Comparison of ENCODE assay signal across 19 cellular contexts in genomic region chr10:71911296-71911954, GRCh38. TPM values are rescaled to one million over a fixed set of nuclear protein-coding genes. Genes with fewer than 3 reads are reported as not detected.
A peak's percentile ranks its signal among the peaks of the same experiment; 100 is the strongest.
DNase-seq lines count a peak whose midpoint lies in the region; ATAC-seq and TF ChIP-seq lines count a peak whose summit lies in the region.
"Had no signal": no experiment of that assay in that cellular context is flagged by ENCODE, and none has a peak within 500 bp of the region (broad histone marks: within the 10 kb centered on the region; RNA-seq: fewer than 3 reads in every experiment).

No MANE protein-coding gene starts in this region.

- H3K4me3 Mint-ChIP-seq in activated T-cell treated with anti-CD3 and anti-CD28 coated beads, Interleukin-2, amount 50 U/mL, for 72 hours: no peak overlapping the region
- H3K4me3 Mint-ChIP-seq: naive thymus-derived CD4-positive, alpha-beta T cell; stimulated activated memory B cell treated with anti-CD40 and anti-IgM and Interleukin-4, amounts not matched to agents 10 μg/mL and 1 μg/mL and 100 μg/mL, for 72 hours had no signal

- ATAC-seq in mucosa of descending colon: peak; percentile 28
- no peak for ATAC-seq in GM21390 (IDR thresholded peaks at IDR 0.05; ENCODE audit: unreplicated experiment)
- ATAC-seq in GM21528 (IDR thresholded peaks at IDR 0.05; ENCODE audit: low FRiP score, unreplicated experiment): no peak
- no peak for ATAC-seq in activated T-cell treated with anti-CD3 and anti-CD28 coated beads, Interleukin-2, amount 50 U/mL, for 72 hours (replicated peaks in 1 of 2)
- ATAC-seq: left lobe of liver; naive thymus-derived CD4-positive, alpha-beta T cell; stimulated activated memory B cell treated with anti-CD40 and anti-IgM and Interleukin-4, amounts not matched to agents 10 μg/mL and 1 μg/mL and 100 μg/mL, for 72 hours had no signal

- H3K4me3 ChIP-seq in mucosa of descending colon: no peak overlapping the region
- H3K4me3 ChIP-seq: cardiac muscle cell, prostate gland, spleen had no signal

- TF ChIP-seq CTCF in mucosa of descending colon (IDR thresholded peaks at IDR 0.05): no peak

- H3K9me3 ChIP-seq in mucosa of descending colon: peaks cover under 1% of the 10 kb centered on the region
- H3K9me3 ChIP-seq: prostate gland had no signal

- DNase-seq in EH (ENCODE audit: low read depth): peak; percentile 55
- peak; percentile 53 for DNase-seq in MV-4-11 (lab: John Stamatoyannopoulos, UW)
- peak; percentile 30 for DNase-seq in fibroblast of peridontal ligament (ENCODE audit: extremely low read depth)
- DNase-seq in mucosa of descending colon: no peak
- DNase-seq in cortex of kidney (lab: John Stamatoyannopoulos, UW): no peak
- DNase-seq in activated T-cell treated with anti-CD3 and anti-CD28 coated beads, Interleukin-2, amount 50 U/mL, for 72 hours: no peak
- DNase-seq: activated CD4-positive, alpha-beta T cell treated with anti-CD3 and anti-CD28 coated beads for 1 hour; effector CD8-positive, alpha-beta T cell; naive thymus-derived CD4-positive, alpha-beta T cell; NCI-H146; NCI-H446; SIG-M5; spleen had no signal

- H3K27me3 Mint-ChIP-seq in activated T-cell treated with anti-CD3 and anti-CD28 coated beads, Interleukin-2, amount 50 U/mL, for 72 hours (ENCODE audit: low read depth): no peaks in the 10 kb centered on the region
- H3K27me3 Mint-ChIP-seq: stimulated activated memory B cell treated with anti-CD40 and anti-IgM and Interleukin-4, amounts not matched to agents 10 μg/mL and 1 μg/mL and 100 μg/mL, for 72 hours had no signal

- intact Hi-C loops in mucosa of descending colon (cut with DNase I, micrococcal nuclease): no loop called here

- H3K4me1 Mint-ChIP-seq in activated T-cell treated with anti-CD3 and anti-CD28 coated beads, Interleukin-2, amount 50 U/mL, for 72 hours (ENCODE audit: low read depth): no peaks in the 10 kb centered on the region

- no peaks in the 10 kb centered on the region for H3K36me3 Mint-ChIP-seq in activated T-cell treated with anti-CD3 and anti-CD28 coated beads, Interleukin-2, amount 50 U/mL, for 72 hours (ENCODE audit: insufficient read depth in 2 of 2)

- no peaks in the 10 kb centered on the region for H3K9me3 Mint-ChIP-seq in activated T-cell treated with anti-CD3 and anti-CD28 coated beads, Interleukin-2, amount 50 U/mL, for 72 hours

- no peaks in the 10 kb centered on the region for H3K36me3 ChIP-seq in mucosa of descending colon (ENCODE audit: low read depth)
- H3K36me3 ChIP-seq: cardiac muscle cell, prostate gland, spleen had no signal

- no peak overlapping the region for H3K27ac Mint-ChIP-seq in activated T-cell treated with anti-CD3 and anti-CD28 coated beads, Interleukin-2, amount 50 U/mL, for 72 hours
- H3K27ac Mint-ChIP-seq: naive thymus-derived CD4-positive, alpha-beta T cell; stimulated activated memory B cell treated with anti-CD40 and anti-IgM and Interleukin-4, amounts not matched to agents 10 μg/mL and 1 μg/mL and 100 μg/mL, for 72 hours had no signal

- no peaks in the 10 kb centered on the region for H3K4me1 ChIP-seq in mucosa of descending colon (ENCODE audit: low read depth)
- H3K4me1 ChIP-seq: prostate gland had no signal

RNA-seq across cellular contexts. Expression of gene CHST3, which starts 52.8 kb away (rescaled TPM):
- total RNA-seq in mucosa of descending colon: 10 to 100 TPM in 1 of 3 donors, 1 to 10 TPM in 2; 1.1 to 15.7 (median 3.1) TPM
- total RNA-seq in activated T-cell treated with anti-CD3 and anti-CD28 coated beads, Interleukin-2, amount 50 U/mL, for 72 hours: under 1 TPM; 0.16 to 0.38 TPM

Comparison
In these comparisons a context has a peak if more than half of its experiments do, and no peak if none do; other contexts are left out.
1. DNase-seq: peak in EH (single experiment), MV-4-11 (single experiment) and fibroblast of peridontal ligament (single experiment); none in mucosa of descending colon (0 of 3), cortex of kidney (single experiment) and activated T-cell treated with anti-CD3 and anti-CD28 coated beads, Interleukin-2, amount 50 U/mL, for 72 hours (0 of 2).